7 cellular contexts compared by ENCODE assay signal in the genomic region with DNA sequence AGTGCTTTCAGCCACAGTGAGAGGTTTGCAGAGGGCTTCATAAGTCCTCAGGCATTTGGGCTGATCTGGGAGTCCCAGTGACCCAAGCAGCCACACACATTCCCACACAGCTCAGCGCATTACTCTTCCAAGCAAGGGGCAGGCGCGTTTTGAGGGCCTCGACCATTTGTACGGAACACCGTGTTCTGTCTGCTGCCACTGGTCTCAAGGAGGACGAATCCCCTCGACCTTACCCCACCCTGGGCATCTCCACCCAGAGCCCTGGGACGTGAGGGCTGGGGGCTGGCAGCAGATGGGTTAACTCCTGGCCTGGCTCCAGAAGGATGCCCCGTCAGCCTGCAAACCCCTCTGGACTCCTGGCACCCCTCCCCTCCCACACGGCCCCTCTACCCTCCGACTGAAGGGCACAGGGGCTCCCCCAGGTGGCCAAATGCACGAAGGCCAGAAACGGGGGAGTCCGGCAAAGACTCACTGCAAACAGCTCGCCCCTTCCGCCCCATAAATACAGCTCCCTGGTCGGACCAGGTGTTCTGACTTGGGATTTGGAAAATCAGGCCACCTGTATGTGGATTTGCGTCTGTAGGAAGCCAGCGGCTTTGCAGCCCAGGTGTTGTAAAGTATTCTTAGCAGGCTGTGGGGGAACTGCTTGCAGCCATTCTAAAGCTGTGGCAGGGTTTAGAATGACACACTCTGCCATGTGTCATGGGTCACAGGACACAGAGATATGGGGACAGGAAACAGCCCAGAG. TPM values are rescaled to one million over a fixed set of nuclear protein-coding genes. Genes with fewer than 3 reads are reported as not detected.
DNase-seq lines count a peak whose midpoint lies in the region; ATAC-seq and TF ChIP-seq lines count a peak whose summit lies in the region.

No MANE protein-coding gene starts in this region.

- peak overlapping the region; percentile 48 for H2AK5ac ChIP-seq in mesenchymal stem cell (ENCODE audit: low read length, severe bottlenecking)

- no peaks in the 10 kb centered on the region for H3K27me3 Mint-ChIP-seq in activated CD4-positive, alpha-beta T cell treated with anti-CD3 and anti-CD28 coated beads, Interleukin-2, amount 10 ng/mL, durations not matched to agents 7 days and 5 days

- H2BK5ac ChIP-seq in mesenchymal stem cell (ENCODE audit: low read depth, low read length, poor library complexity, severe bottlenecking): no peak overlapping the region

- peak overlapping the region; percentile 33 for H2BK15ac ChIP-seq in mesenchymal stem cell (ENCODE audit: low read depth, poor library complexity, severe bottlenecking)

- ATAC-seq in HG02642 (IDR thresholded peaks at IDR 0.05; ENCODE audit: poor library complexity, unreplicated experiment): peak; percentile 25

- no peaks in the 10 kb centered on the region for H3K79me1 ChIP-seq in mesenchymal stem cell (replicated peaks; ENCODE audit: low read length, poor library complexity, severe bottlenecking)

- H3K4me1 Mint-ChIP-seq in activated CD4-positive, alpha-beta T cell treated with anti-CD3 and anti-CD28 coated beads, Interleukin-2, amount 10 ng/mL, durations not matched to agents 7 days and 5 days: peaks cover 32% of the 10 kb centered on the region

- POLR2A ChIA-PET in activated CD4-positive, alpha-beta T cell treated with anti-CD3 and anti-CD28 coated beads, Interleukin-2, amount 10 ng/mL, durations not matched to agents 7 days and 5 days (lab: Charles Lee): interaction anchor here (0.7 to 1.4 kb wide), 3 partner anchors 39 to 63 kb away, joined by 3 to 7 read pairs (median 3); no protein-coding TSS in a partner anchor

- peak overlapping the region in 1 of 2 experiments; percentile 39 for H3K14ac ChIP-seq in mesenchymal stem cell (ENCODE audit: low read length in 2 of 2)

- H3K18ac ChIP-seq in mesenchymal stem cell (ENCODE audit: low read depth in 1 of 2, low read length in 2 of 2): peak overlapping the region; percentile 58 to 88

- peak overlapping the region; percentile 64 for H2BK120ac ChIP-seq in mesenchymal stem cell (ENCODE audit: low read depth, low read length)

- H3K27me3 ChIP-seq in ectodermal cell (ENCODE audit: control insufficient read depth, insufficient read depth, low read length, poor library complexity, severe bottlenecking): no peaks in the 10 kb centered on the region
- H3K27me3 ChIP-seq in mesenchymal stem cell (ENCODE audit: control insufficient read depth in 1 of 2, insufficient read depth in 1 of 2, low read length in 2 of 2): no peaks in the 10 kb centered on the region

- no peak overlapping the region for H3K4me3 Mint-ChIP-seq in activated CD4-positive, alpha-beta T cell treated with anti-CD3 and anti-CD28 coated beads, Interleukin-2, amount 10 ng/mL, durations not matched to agents 7 days and 5 days

- H3K36me3 Mint-ChIP-seq in activated CD4-positive, alpha-beta T cell treated with anti-CD3 and anti-CD28 coated beads, Interleukin-2, amount 10 ng/mL, durations not matched to agents 7 days and 5 days (ENCODE audit: low read depth): no peaks in the 10 kb centered on the region

- DNase-seq in GM12865 (ENCODE audit: low read depth) (peak; percentile 89), NCI-H345 treated with DMSO at 0.1 percent for 48 hours (lab: John Stamatoyannopoulos, UW; ENCODE audit: unreplicated experiment) (peak; percentile 25), mesenchymal stem cell (peak; percentile 77)
- DNase-seq in activated CD4-positive, alpha-beta T cell treated with anti-CD3 and anti-CD28 coated beads, Interleukin-2, amount 10 ng/mL, durations not matched to agents 7 days and 5 days: peak; percentile 60
- DNase-seq in stimulated activated CD8-positive, alpha-beta memory T cell treated with anti-CD3 and anti-CD28 coated beads, Interleukin-2, amount 100 ng/mL, for 48 hours (ENCODE audit: low read depth in 2 of 2): peak; percentile 54 to 65

- no peaks in the 10 kb centered on the region for H3K36me3 ChIP-seq in ectodermal cell (ENCODE audit: control insufficient read depth, insufficient read depth, low read length)
- H3K36me3 ChIP-seq in mesenchymal stem cell (ENCODE audit: control insufficient read depth in 1 of 2, insufficient read depth in 2 of 2, low read depth in 1 of 2, low read length in 2 of 2): no peaks in the 10 kb centered on the region

- peak overlapping the region; percentile 89 for H4K8ac ChIP-seq in mesenchymal stem cell (ENCODE audit: low read length)

- peak overlapping the region; percentile 55 to 60 for H3K4ac ChIP-seq in mesenchymal stem cell (ENCODE audit: low read depth in 1 of 2, low read length in 2 of 2)

- H3K27ac Mint-ChIP-seq in activated CD4-positive, alpha-beta T cell treated with anti-CD3 and anti-CD28 coated beads, Interleukin-2, amount 10 ng/mL, durations not matched to agents 7 days and 5 days: peak overlapping the region; percentile 22

- TF ChIP-seq CTCF in GM12865 (IDR thresholded peaks at IDR 0.05; ENCODE audit: insufficient read depth, low read depth, low read length, missing control alignments): peak; percentile 79

- H3K27ac ChIP-seq in ectodermal cell (ENCODE audit: insufficient read depth, low read depth, low read length, poor library complexity, severe bottlenecking) (peak overlapping the region; percentile 42), mesenchymal stem cell (ENCODE audit: low read length, poor library complexity, severe bottlenecking) (peak overlapping the region; percentile 69)

- H2AFZ ChIP-seq in mesenchymal stem cell (ENCODE audit: low read depth, low read length): peak overlapping the region; percentile 32

- no peaks in the 10 kb centered on the region for H3K9me3 Mint-ChIP-seq in activated CD4-positive, alpha-beta T cell treated with anti-CD3 and anti-CD28 coated beads, Interleukin-2, amount 10 ng/mL, durations not matched to agents 7 days and 5 days

- H3K4me1 ChIP-seq in ectodermal cell (ENCODE audit: control insufficient read depth, insufficient read depth, low read length) (peaks cover 33% of the 10 kb centered on the region), mesenchymal stem cell (ENCODE audit: control insufficient read depth, insufficient read depth, low read depth, low read length) (peaks cover 47% of the 10 kb centered on the region)

- peak overlapping the region; percentile 91 for H4K91ac ChIP-seq in mesenchymal stem cell (ENCODE audit: low read length)

- H2BK12ac ChIP-seq in mesenchymal stem cell (ENCODE audit: low read length in 2 of 2): peak overlapping the region; percentile 91 to 94

- no peak overlapping the region for H3K23ac ChIP-seq in mesenchymal stem cell (ENCODE audit: low read length in 2 of 2)

- no peak overlapping the region for H3K4me2 ChIP-seq in mesenchymal stem cell (ENCODE audit: low read length, poor library complexity, severe bottlenecking)

- no peaks in the 10 kb centered on the region for H3K9me3 ChIP-seq in ectodermal cell (ENCODE audit: control insufficient read depth, low read length)
- H3K9me3 ChIP-seq in mesenchymal stem cell (ENCODE audit: control insufficient read depth, low read length): no peaks in the 10 kb centered on the region

- WGBS in ectodermal cell, 2 experiments: 39 to 42% methylated on average over 20 of the region's 20 CpGs
- WGBS in mesenchymal stem cell: 37% methylated on average over 20 of the region's 20 CpGs

- H3K9ac ChIP-seq in mesenchymal stem cell (ENCODE audit: low read length): peak overlapping the region; percentile 69

- H3K4me3 ChIP-seq in GM12865 (ENCODE audit: low read depth, low read length) (peak overlapping the region; percentile 38), ectodermal cell (ENCODE audit: insufficient read depth, low read depth, low read length) (no peak overlapping the region), mesenchymal stem cell (ENCODE audit: insufficient read depth in 1 of 2, low read depth in 1 of 2, low read length in 2 of 2) (no peak overlapping the region)

- CTCF ChIA-PET in activated CD4-positive, alpha-beta T cell treated with anti-CD3 and anti-CD28 coated beads, Interleukin-2, amount 10 ng/mL, durations not matched to agents 7 days and 5 days (lab: Charles Lee): interaction anchor here (0.6 to 8.9 kb wide), 31 partner anchors 8 to 210 kb away, joined by 3 to 167 read pairs (median 5); a partner anchor contains a TSS

RNA-seq across cellular contexts. Expression of a gene that starts 33.6 kb away (rescaled TPM):
- total RNA-seq in activated CD4-positive, alpha-beta T cell treated with anti-CD3 and anti-CD28 coated beads, Interleukin-2, amount 10 ng/mL, durations not matched to agents 7 days and 5 days: 1,000 to 10,000 TPM; 1,700 to 2,208 TPM
- polyA plus RNA-seq in ectodermal cell (2013, experiment 1 of 4): 2,543 TPM
- 2,084 TPM for polyA plus RNA-seq in ectodermal cell (2013, experiment 2 of 4)
- polyA plus RNA-seq in ectodermal cell (2013, experiment 3 of 4): 1,855 TPM
- 1,983 TPM for polyA plus RNA-seq in ectodermal cell (2013, experiment 4 of 4)
- polyA plus RNA-seq in mesenchymal stem cell (2013, experiment 1 of 2): 1,344 TPM
- polyA plus RNA-seq in mesenchymal stem cell (2013, experiment 2 of 2): 1,330 TPM

Comparison
In these comparisons a context has a peak if more than half of its experiments do, and no peak if none do; other contexts are left out.
1. DNase-seq: peak in every context shown above with its lines; median percentile 89 in GM12865; 77 in mesenchymal stem cell; 60 in activated CD4-positive, alpha-beta T cell treated with anti-CD3 and anti-CD28 coated beads, Interleukin-2, amount 10 ng/mL, durations not matched to agents 7 days and 5 days; 60 in stimulated activated CD8-positive, alpha-beta memory T cell treated with anti-CD3 and anti-CD28 coated beads, Interleukin-2, amount 100 ng/mL, for 48 hours; 25 in NCI-H345 treated with DMSO at 0.1 percent for 48 hours.